Comparison of ENCODE assay signal across 8 cellular contexts in the genomic region with DNA sequence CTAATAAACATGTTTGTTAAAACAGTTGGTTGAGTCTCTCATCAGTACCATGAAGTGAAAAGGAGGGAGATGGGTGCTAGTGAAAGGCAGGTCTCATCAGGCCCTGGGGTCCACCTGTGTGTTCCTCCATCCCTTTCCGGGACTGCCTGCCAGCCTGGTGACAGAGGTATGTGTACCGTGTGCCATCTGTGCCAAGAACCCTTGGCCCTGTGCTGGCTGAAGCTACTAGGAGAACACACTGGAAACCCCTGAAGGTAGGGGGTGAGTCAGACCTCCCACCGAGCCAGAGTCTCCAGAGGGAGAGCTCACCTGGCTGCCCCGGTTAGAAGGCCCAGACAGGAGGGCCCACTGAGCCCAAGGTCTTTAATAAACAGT. TPM values are rescaled to one million over a fixed set of nuclear protein-coding genes. Genes with fewer than 3 reads are reported as not detected.
DNase-seq lines count a peak whose midpoint lies in the region; FAIRE-seq and TF ChIP-seq lines count a peak whose summit lies in the region.

No MANE protein-coding gene starts in this region.

- H3K4me3 Mint-ChIP-seq in H9, result peak overlapping the region; percentile 87 to 95
- peak overlapping the region; percentile 100 for H3K4me3 Mint-ChIP-seq in activated CD4-positive, alpha-beta memory T cell treated with anti-CD3 and anti-CD28 coated beads, Interleukin-2, amount 10 ng/mL, durations not matched to agents 7 days and 5 days

- peak overlapping the region; percentile 85 to 94 (median 94); a peak in 5 of 7 replicates for H3K27ac Mint-ChIP-seq in H9
- peak overlapping the region; percentile 96 for H3K27ac Mint-ChIP-seq in activated CD4-positive, alpha-beta memory T cell treated with anti-CD3 and anti-CD28 coated beads, Interleukin-2, amount 10 ng/mL, durations not matched to agents 7 days and 5 days

- H3K27ac ChIP-seq in 22Rv1 (peak overlapping the region; percentile 97), H9 (ENCODE audit: insufficient read length, low read depth, low read length) (no peak overlapping the region)

- H3K23ac ChIP-seq in H9 (ENCODE audit: insufficient read length, low read depth, low read length), result no peak overlapping the region

- H2BK120ac ChIP-seq in H9 (ENCODE audit: low read depth, low read length, poor library complexity, severe bottlenecking), result no peak overlapping the region

- H3K79me1 ChIP-seq in H9 (ENCODE audit: insufficient read depth, low read depth, low read length, poor library complexity, severe bottlenecking), result no peaks in the 10 kb centered on the region

- no peak overlapping the region for H2BK12ac ChIP-seq in H9 (ENCODE audit: insufficient read length, low read depth, low read length)

- no peaks in the 10 kb centered on the region for H3K9me3 ChIP-seq in H9 (ENCODE audit: control insufficient read depth, low read depth, low read length)

- WGBS in H9 (ENCODE audit: extremely low coverage, insufficient read length, low lambda C conversion rate), result no CpG with 5 or more reads among the region's 4 CpGs

- H3K56ac ChIP-seq in H9 (ENCODE audit: insufficient read length, low read depth, low read length), result no peak overlapping the region

- no peak overlapping the region for H3K4me2 ChIP-seq in H9 (ENCODE audit: insufficient read depth, insufficient read length, low read length)

- no peak overlapping the region for H2AFZ ChIP-seq in H9 (ENCODE audit: low read length)

- DNase-seq in H9 (no peak), fibroblast of the aortic adventitia (ENCODE audit: low read depth) (peak; percentile 25), skeletal muscle cell (ENCODE audit: low read depth) (no peak), GM19239 (ENCODE audit: insufficient read length, low spot score) (no peak), GM03348 (ENCODE audit: low spot score) (no peak), GM13977 (ENCODE audit: low spot score) (no peak)
- DNase-seq in activated CD4-positive, alpha-beta memory T cell treated with anti-CD3 and anti-CD28 coated beads, Interleukin-2, amount 10 ng/mL, durations not matched to agents 7 days and 5 days, result no peak

- no peaks in the 10 kb centered on the region for H3K27me3 Mint-ChIP-seq in H9 (ENCODE audit: low read depth)
- no peaks in the 10 kb centered on the region for H3K27me3 Mint-ChIP-seq in activated CD4-positive, alpha-beta memory T cell treated with anti-CD3 and anti-CD28 coated beads, Interleukin-2, amount 10 ng/mL, durations not matched to agents 7 days and 5 days

- H2BK20ac ChIP-seq in H9 (ENCODE audit: low read depth, low read length, poor library complexity, severe bottlenecking), result no peak overlapping the region

- H2BK5ac ChIP-seq in H9 (ENCODE audit: insufficient read length, low read length), result no peak overlapping the region

- no peak overlapping the region for H3K14ac ChIP-seq in H9 (ENCODE audit: insufficient read depth, low read length)

- peaks cover 2% of the 10 kb centered on the region; the same call in 1 of the 2 replicates for H3K4me1 ChIP-seq in H9 (ENCODE audit: insufficient read depth, low read length)

- H4K5ac ChIP-seq in H9 (ENCODE audit: insufficient read length, low read depth, low read length), result no peak overlapping the region

- peaks cover 0 to 5% of the 10 kb centered on the region in 2 experiments; a peak in 1 of 5 replicates for H3K9me3 Mint-ChIP-seq in H9
- H3K9me3 Mint-ChIP-seq in activated CD4-positive, alpha-beta memory T cell treated with anti-CD3 and anti-CD28 coated beads, Interleukin-2, amount 10 ng/mL, durations not matched to agents 7 days and 5 days, result no peaks in the 10 kb centered on the region

- CTCF ChIA-PET in activated CD4-positive, alpha-beta memory T cell treated with anti-CD3 and anti-CD28 coated beads, Interleukin-2, amount 10 ng/mL, durations not matched to agents 7 days and 5 days (lab: Charles Lee), result interaction anchor here (0.6 to 7.6 kb wide), 16 partner anchors 9 to 558 kb away, joined by 3 to 89 read pairs (median 9); no protein-coding TSS in a partner anchor

- H3K4me1 Mint-ChIP-seq in H9, result peaks cover 38% of the 10 kb centered on the region in 2 experiments
- H3K4me1 Mint-ChIP-seq in activated CD4-positive, alpha-beta memory T cell treated with anti-CD3 and anti-CD28 coated beads, Interleukin-2, amount 10 ng/mL, durations not matched to agents 7 days and 5 days, result peaks cover 58% of the 10 kb centered on the region

- no peaks in the 10 kb centered on the region for H3K27me3 ChIP-seq in H9 (ENCODE audit: insufficient read depth, low read length)

- peaks cover 11 to 24% (median 20%) of the 10 kb centered on the region in 3 experiments for H3K36me3 Mint-ChIP-seq in H9 (ENCODE audit: insufficient read depth in 1 of 3, low read depth in 3 of 3)
- H3K36me3 Mint-ChIP-seq in activated CD4-positive, alpha-beta memory T cell treated with anti-CD3 and anti-CD28 coated beads, Interleukin-2, amount 10 ng/mL, durations not matched to agents 7 days and 5 days (ENCODE audit: low read depth), result peaks cover 40% of the 10 kb centered on the region

- FAIRE-seq in GM19239 (lab: Jason Lieb, UNC), result no peak

- no peak overlapping the region for H3K9ac ChIP-seq in H9 (ENCODE audit: extremely low read depth, insufficient read length, low read length)

- no peak overlapping the region for H4K91ac ChIP-seq in H9 (ENCODE audit: insufficient read length, low read depth, low read length)

- no peak overlapping the region for H4K8ac ChIP-seq in H9 (replicated peaks; ENCODE audit: insufficient read length, low read depth, low read length)

- H2BK15ac ChIP-seq in H9 (ENCODE audit: low read depth, low read length), result no peak overlapping the region

- H3K79me2 ChIP-seq in H9 (ENCODE audit: insufficient read depth, low read length), result no peaks in the 10 kb centered on the region; the same call in 1 of the 2 replicates

- in situ Hi-C loops in GM13977 (cut with MboI; ENCODE audit: low pct_unique_long_range_greater_than_20kb, low sequenced_read_pairs, unreplicated experiment), result no loop called here

- peak overlapping the region; percentile 98 for H3K4me3 ChIP-seq in fibroblast of the aortic adventitia (ENCODE audit: low read depth, low read length)
- peak overlapping the region; percentile 99 for H3K4me3 ChIP-seq in skeletal muscle cell (ENCODE audit: low read depth, low read length)

- TF ChIP-seq CTCF in 22Rv1 (IDR thresholded peaks at IDR 0.05) (no peak), H9 (conservative IDR thresholded peaks at IDR 0.05) (no peak), fibroblast of the aortic adventitia (IDR thresholded peaks at IDR 0.05; ENCODE audit: insufficient read depth, low read length) (no peak), GM13977 (IDR thresholded peaks at IDR 0.05; ENCODE audit: extremely low read depth, insufficient read depth, missing control alignments) (no peak)

- H2AK5ac ChIP-seq in H9 (ENCODE audit: insufficient read length, low read length), result no peak overlapping the region

- POLR2A ChIA-PET in activated CD4-positive, alpha-beta memory T cell treated with anti-CD3 and anti-CD28 coated beads, Interleukin-2, amount 10 ng/mL, durations not matched to agents 7 days and 5 days (lab: Charles Lee), result interaction anchor here (0.7 to 7.9 kb wide), 16 partner anchors 11 to 188 kb away, joined by 3 to 225 read pairs (median 26); a partner anchor contains a TSS

- no peak overlapping the region for H3K4ac ChIP-seq in H9 (ENCODE audit: low read depth, low read length)

- H4K20me1 ChIP-seq in H9 (ENCODE audit: control insufficient read depth, insufficient read depth, insufficient read length), result no peaks in the 10 kb centered on the region

- H3T11ph ChIP-seq in H9 (ENCODE audit: low read length), result no peak overlapping the region

- peaks cover 25% of the 10 kb centered on the region for H3K23me2 ChIP-seq in H9 (ENCODE audit: insufficient read length, low read depth, low read length, poor library complexity, severe bottlenecking)

- no peak overlapping the region for H3K18ac ChIP-seq in H9 (ENCODE audit: insufficient read length, low read depth, low read length)

RNA-seq across cellular contexts. Expression of a gene that starts 2.3 kb away (rescaled TPM):
- total RNA-seq in H9 (2021) (82.9 and 84.0 TPM in 2 replicates), fibroblast of the aortic adventitia (ENCODE audit: low replicate concordance) (52.4 and 166 TPM in 2 replicates)
- 100 to 1,000 TPM; 475 to 481 TPM for total RNA-seq in activated CD4-positive, alpha-beta memory T cell treated with anti-CD3 and anti-CD28 coated beads, Interleukin-2, amount 10 ng/mL, durations not matched to agents 7 days and 5 days

RNA-seq across cellular contexts. Expression of a gene that starts 59.9 kb away (rescaled TPM):
- total RNA-seq in H9 (2021), result 36.9 and 41.2 TPM in 2 replicates
- 10 to 100 TPM; 35.5 to 36.2 TPM for total RNA-seq in activated CD4-positive, alpha-beta memory T cell treated with anti-CD3 and anti-CD28 coated beads, Interleukin-2, amount 10 ng/mL, durations not matched to agents 7 days and 5 days
- 44.4 and 49.2 TPM in 2 replicates for total RNA-seq in fibroblast of the aortic adventitia (ENCODE audit: low replicate concordance)
